Comparison of ENCODE assay signal across 9 cellular contexts in the genomic region with DNA sequence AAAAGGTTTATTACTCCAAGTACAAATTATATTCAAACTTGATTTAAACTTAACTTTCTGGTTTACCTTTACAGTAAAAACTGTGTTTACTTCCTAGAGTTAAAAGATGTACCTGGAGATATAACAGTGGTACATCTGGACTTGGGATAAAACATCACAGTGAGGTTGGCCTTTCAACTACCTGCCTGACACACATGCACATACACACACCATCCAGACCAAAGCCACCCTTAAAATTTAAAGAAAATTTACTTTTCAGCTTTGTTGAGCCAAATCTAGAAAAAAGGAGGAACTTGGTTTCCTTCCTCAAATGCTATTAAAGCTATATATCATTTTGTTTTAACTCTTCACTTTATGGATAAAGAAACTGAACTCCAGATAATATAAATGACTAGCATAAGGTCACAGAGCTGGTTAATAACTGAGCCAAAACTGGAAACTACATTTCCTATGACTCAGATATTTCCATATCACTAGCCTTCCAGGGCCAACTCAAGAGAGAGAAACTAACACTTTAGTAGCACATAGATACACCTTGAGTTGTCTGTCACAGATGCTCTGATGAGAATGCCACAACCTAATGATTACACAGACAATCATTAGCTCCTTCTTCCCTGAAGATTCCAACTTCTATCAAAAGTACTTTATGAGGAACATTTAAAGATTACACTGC. TPM values are rescaled to one million over a fixed set of nuclear protein-coding genes. Genes with fewer than 3 reads are reported as not detected.
DNase-seq lines count a peak whose midpoint lies in the region; ATAC-seq and TF ChIP-seq lines count a peak whose summit lies in the region.
"Had no signal": no experiment of that assay in that cellular context is flagged by ENCODE, and none has a peak within 500 bp of the region (broad histone marks: within the 10 kb centered on the region; RNA-seq: fewer than 3 reads in every experiment).

No MANE protein-coding gene starts in this region.

- ATAC-seq in GM19452 (IDR thresholded peaks at IDR 0.05; ENCODE audit: unreplicated experiment) (peak; percentile 97), HG03196 (IDR thresholded peaks at IDR 0.05; ENCODE audit: unreplicated experiment) (peak; percentile 97)

- peaks cover 15% of the 10 kb centered on the region for H3K9me3 Mint-ChIP-seq in activated CD4-positive, alpha-beta memory T cell treated with anti-CD3 and anti-CD28 coated beads, Interleukin-2, amount 10 ng/mL, durations not matched to agents 7 days and 5 days

- peaks cover 7% of the 10 kb centered on the region for H3K9me3 ChIP-seq in MG63

- no peaks in the 10 kb centered on the region for H3K36me3 ChIP-seq in MG63
- H3K36me3 ChIP-seq: pancreas had no signal

- no peak overlapping the region for H3K4me3 Mint-ChIP-seq in activated CD4-positive, alpha-beta memory T cell treated with anti-CD3 and anti-CD28 coated beads, Interleukin-2, amount 10 ng/mL, durations not matched to agents 7 days and 5 days

- H3K27ac Mint-ChIP-seq in activated CD4-positive, alpha-beta memory T cell treated with anti-CD3 and anti-CD28 coated beads, Interleukin-2, amount 10 ng/mL, durations not matched to agents 7 days and 5 days: no peak overlapping the region

- peaks cover 17% of the 10 kb centered on the region for H3K4me1 Mint-ChIP-seq in activated CD4-positive, alpha-beta memory T cell treated with anti-CD3 and anti-CD28 coated beads, Interleukin-2, amount 10 ng/mL, durations not matched to agents 7 days and 5 days

- DNase-seq in CD1c-positive myeloid dendritic cell (ENCODE audit: extremely low spot score) (peak; percentile 3), astrocyte of the spinal cord (ENCODE audit: low read depth, low spot score) (peak; percentile 53), MG63 (no peak), NCI-H510A (lab: John Stamatoyannopoulos, UW) (no peak)
- no peak for DNase-seq in stimulated activated CD4-positive, alpha-beta T cell treated with anti-CD3 and anti-CD28 coated beads, Interleukin-12 subunit alpha, Interleukin-12 subunit beta, amount 100 ng/mL, for 4 hours
- no peak for DNase-seq in activated CD4-positive, alpha-beta memory T cell treated with anti-CD3 and anti-CD28 coated beads, Interleukin-2, amount 10 ng/mL, durations not matched to agents 7 days and 5 days
- DNase-seq: pancreas had no signal

- H3K4me3 ChIP-seq in astrocyte of the spinal cord (ENCODE audit: low read depth, low read length) (no peak overlapping the region), MG63 (no peak overlapping the region)
- H3K4me3 ChIP-seq: pancreas had no signal

- H3K36me3 Mint-ChIP-seq in activated CD4-positive, alpha-beta memory T cell treated with anti-CD3 and anti-CD28 coated beads, Interleukin-2, amount 10 ng/mL, durations not matched to agents 7 days and 5 days (ENCODE audit: low read depth): peaks cover 19% of the 10 kb centered on the region

- POLR2A ChIA-PET in activated CD4-positive, alpha-beta memory T cell treated with anti-CD3 and anti-CD28 coated beads, Interleukin-2, amount 10 ng/mL, durations not matched to agents 7 days and 5 days (lab: Charles Lee): no interaction called here

- no peaks in the 10 kb centered on the region for H3K27me3 ChIP-seq in MG63
- H3K27me3 ChIP-seq: pancreas had no signal

- in situ Hi-C loops in astrocyte of the spinal cord (cut with HindIII; ENCODE audit: low sequenced_read_pairs): no loop called here

- no peaks in the 10 kb centered on the region for H3K27me3 Mint-ChIP-seq in activated CD4-positive, alpha-beta memory T cell treated with anti-CD3 and anti-CD28 coated beads, Interleukin-2, amount 10 ng/mL, durations not matched to agents 7 days and 5 days

- CTCF ChIA-PET in activated CD4-positive, alpha-beta memory T cell treated with anti-CD3 and anti-CD28 coated beads, Interleukin-2, amount 10 ng/mL, durations not matched to agents 7 days and 5 days (lab: Charles Lee): interaction anchor here (1.1 to 2.0 kb wide), 2 partner anchors 21 to 984 kb away, joined by 3 to 5 read pairs; no protein-coding TSS in a partner anchor

- TF ChIP-seq CTCF in astrocyte of the spinal cord (IDR thresholded peaks at IDR 0.05; ENCODE audit: low read depth, low read length): no peak

RNA-seq across cellular contexts. Expression of a gene that starts 40.8 kb away (rescaled TPM):
- 10 to 100 TPM; 26.1 to 28.3 TPM for total RNA-seq in activated CD4-positive, alpha-beta memory T cell treated with anti-CD3 and anti-CD28 coated beads, Interleukin-2, amount 10 ng/mL, durations not matched to agents 7 days and 5 days
- total RNA-seq in MG63 (2014; rRNA removed; shearing (Covaris generic); ENCODE audit: low replicate concordance): 10.0 and 18.6 TPM in 2 replicates

RNA-seq across cellular contexts. Expression of a gene that starts 41.2 kb away (rescaled TPM):
- 10 to 100 TPM; 48.1 to 49.3 TPM for total RNA-seq in activated CD4-positive, alpha-beta memory T cell treated with anti-CD3 and anti-CD28 coated beads, Interleukin-2, amount 10 ng/mL, durations not matched to agents 7 days and 5 days
- total RNA-seq in MG63 (2014; rRNA removed; shearing (Covaris generic); ENCODE audit: low replicate concordance): 33.2 and 36.4 TPM in 2 replicates

Comparison
In these comparisons a context has a peak if more than half of its experiments do, and no peak if none do; other contexts are left out.
1. DNase-seq: peak in CD1c-positive myeloid dendritic cell (single experiment) and astrocyte of the spinal cord (single experiment); none in stimulated activated CD4-positive, alpha-beta T cell treated with anti-CD3 and anti-CD28 coated beads, Interleukin-12 subunit alpha, Interleukin-12 subunit beta, amount 100 ng/mL, for 4 hours (single experiment), activated CD4-positive, alpha-beta memory T cell treated with anti-CD3 and anti-CD28 coated beads, Interleukin-2, amount 10 ng/mL, durations not matched to agents 7 days and 5 days (single experiment), MG63 (single experiment) and NCI-H510A (single experiment).